Comparison of ENCODE assay signal across 10 cellular contexts in the genomic region with DNA sequence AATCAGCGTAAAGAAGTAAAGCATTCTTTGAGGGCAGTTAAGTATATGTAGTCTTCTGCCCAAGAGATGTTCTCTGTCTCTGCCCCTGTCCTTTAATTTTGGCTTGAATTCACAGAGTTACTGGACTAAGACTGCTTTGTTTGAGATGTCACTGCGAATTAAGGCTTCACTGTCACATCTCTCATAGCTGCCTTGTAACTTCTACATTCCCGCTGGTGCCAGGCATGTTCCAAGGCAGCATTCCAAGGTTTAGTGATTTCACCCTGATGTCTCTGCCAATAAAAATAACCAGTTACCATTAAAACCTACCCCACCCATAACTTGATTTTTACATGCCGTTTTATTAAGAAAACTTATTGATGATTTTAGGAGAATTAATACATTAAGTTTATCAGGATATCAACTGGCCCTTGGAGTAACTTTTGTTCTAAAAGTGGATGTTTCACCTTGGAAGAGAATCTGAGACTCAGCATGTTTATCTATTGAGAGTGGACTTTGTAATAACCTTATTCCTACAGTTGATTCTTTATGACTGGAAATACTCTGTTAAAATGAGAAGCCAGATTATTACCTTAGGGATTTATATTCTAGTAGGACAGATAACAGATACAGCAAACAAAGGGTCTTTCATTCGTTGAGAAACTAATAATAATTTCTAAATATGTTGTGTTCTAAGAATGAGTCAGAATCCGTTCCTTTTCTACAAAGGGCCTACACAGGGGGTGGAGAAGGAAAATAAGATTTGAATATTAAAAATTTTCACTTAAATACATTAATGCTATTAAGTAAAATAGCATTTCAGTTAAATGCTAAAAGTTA.
DNase-seq lines count a peak whose midpoint lies in the region; ATAC-seq and TF ChIP-seq lines count a peak whose summit lies in the region.
"Had no signal": no experiment of that assay in that cellular context is flagged by ENCODE, and none has a peak within 500 bp of the region (broad histone marks: within the 10 kb centered on the region; RNA-seq: fewer than 3 reads in every experiment).

No MANE protein-coding gene starts in this region.

- H3K27me3 ChIP-seq in body of pancreas, result no peaks in the 10 kb centered on the region
- H3K27me3 ChIP-seq in heart right ventricle, result no peaks in the 10 kb centered on the region
- H3K27me3 ChIP-seq in skeletal muscle satellite cell (ENCODE audit: control insufficient read depth, insufficient read depth, low read length), result no peaks in the 10 kb centered on the region
- H3K27me3 ChIP-seq in left lung, result no peaks in the 10 kb centered on the region
- H3K27me3 ChIP-seq in CD8-positive, alpha-beta memory T cell (ENCODE audit: insufficient read depth, low read length, poor library complexity, severe bottlenecking), result no peaks in the 10 kb centered on the region

- POLR2A ChIA-PET in CD8-positive, alpha-beta memory T cell (lab: Charles Lee), result no interaction called here

- TF ChIP-seq CTCF in HFFc6 (IDR thresholded peaks at IDR 0.05) (no peak), body of pancreas (IDR thresholded peaks at IDR 0.05) (no peak), heart right ventricle (IDR thresholded peaks at IDR 0.05) (no peak), left lung (IDR thresholded peaks at IDR 0.05) (no peak)

- no peak overlapping the region for H3K9ac ChIP-seq in skeletal muscle satellite cell (ENCODE audit: low read depth, low read length)

- no peaks in the 10 kb centered on the region; the same call in 1 of the 2 replicates for H3K27me3 Mint-ChIP-seq in HFFc6 (ENCODE audit: insufficient read depth)
- H3K27me3 Mint-ChIP-seq in CD8-positive, alpha-beta memory T cell, result no peaks in the 10 kb centered on the region

- H3K36me3 ChIP-seq in body of pancreas (replicated peaks in 1 of 2; ENCODE audit: insufficient read depth in 1 of 2, low read depth in 2 of 2) (no peaks in the 10 kb centered on the region), heart right ventricle (no peaks in the 10 kb centered on the region), skeletal muscle satellite cell (ENCODE audit: insufficient read depth, low read length) (no peaks in the 10 kb centered on the region), left lung (no peaks in the 10 kb centered on the region)
- H3K36me3 ChIP-seq in CD8-positive, alpha-beta memory T cell (ENCODE audit: insufficient read depth, low read length), result no peaks in the 10 kb centered on the region

- H3K4me3 Mint-ChIP-seq in HFFc6, result no peak overlapping the region
- no peak overlapping the region for H3K4me3 Mint-ChIP-seq in CD8-positive, alpha-beta memory T cell

- intact Hi-C loops in body of pancreas (cut with DNase I) (no loop called here), heart right ventricle (cut with DNase I) (no loop called here), left lung (cut with DNase I) (no loop called here)

- 33 to 36% methylated on average over 6 of the region's 6 CpGs for WGBS in body of pancreas, 2 donors
- WGBS in heart right ventricle, 2 donors, result 37 to 49% methylated on average over 6 of the region's 6 CpGs

- ATAC-seq in body of pancreas, result peak; percentile 18
- ATAC-seq in heart right ventricle, result peak in 5 of 8 donors; percentile 33 to 73 (median 52)
- ATAC-seq in left lung, result no peak

- H3K4me1 Mint-ChIP-seq in HFFc6 (ENCODE audit: low read depth), result peaks cover 31% of the 10 kb centered on the region
- H3K4me1 Mint-ChIP-seq in CD8-positive, alpha-beta memory T cell, result peaks cover 3 to 8% (median 5%) of the 10 kb centered on the region in 3 donors

- DNase-seq in HFFc6 (peak; percentile 5), body of pancreas (peak in 1 of 4 donors; percentile 16), heart right ventricle (peak in 1 of 2 donors; percentile 16), left lung (no peak), NCI-H1694 treated with DMSO at 0.1 percent for 48 hours (lab: John Stamatoyannopoulos, UW) (no peak)
- no peak for DNase-seq in stimulated activated CD4-positive, alpha-beta T cell treated with anti-CD3 and anti-CD28 coated beads, Interleukin-1b, Interleukin-23, amount 100 ng/mL, for 48 hours
- DNase-seq in CD8-positive, alpha-beta memory T cell, result no peak
- DNase-seq: Calu3, erythroblast had no signal

- H3K4me2 ChIP-seq in skeletal muscle satellite cell (ENCODE audit: low read length), result peak overlapping the region; percentile 72

- H3K27ac ChIP-seq in body of pancreas, result no peak overlapping the region
- peak overlapping the region in 5 of 10 donors; percentile 3 to 33 (median 20) for H3K27ac ChIP-seq in heart right ventricle
- H3K27ac ChIP-seq in left lung, result no peak overlapping the region
- no peak overlapping the region for H3K27ac ChIP-seq in CD8-positive, alpha-beta memory T cell (ENCODE audit: low read depth, low read length)

- TF ChIP-seq POLR2A in body of pancreas (IDR thresholded peaks at IDR 0.05), result no peak

- H3K9me3 ChIP-seq in body of pancreas (no peaks in the 10 kb centered on the region), heart right ventricle (no peaks in the 10 kb centered on the region), skeletal muscle satellite cell (replicated peaks; ENCODE audit: low read length) (no peaks in the 10 kb centered on the region), left lung (no peaks in the 10 kb centered on the region)
- no peaks in the 10 kb centered on the region for H3K9me3 ChIP-seq in CD8-positive, alpha-beta memory T cell (ENCODE audit: low read length)

- CTCF ChIA-PET in CD8-positive, alpha-beta memory T cell (lab: Charles Lee), result no interaction called here

- H3K27ac Mint-ChIP-seq in HFFc6, result no peak overlapping the region; the same call in 1 of the 2 replicates
- H3K27ac Mint-ChIP-seq in CD8-positive, alpha-beta memory T cell, result no peak overlapping the region

- peaks cover 11% of the 10 kb centered on the region for H3K4me1 ChIP-seq in body of pancreas
- peaks cover 3 to 33% (median 20%) of the 10 kb centered on the region in 9 donors for H3K4me1 ChIP-seq in heart right ventricle
- peaks cover 22% of the 10 kb centered on the region for H3K4me1 ChIP-seq in skeletal muscle satellite cell (ENCODE audit: control insufficient read depth, insufficient read depth, low read length)
- H3K4me1 ChIP-seq in left lung, result no peaks in the 10 kb centered on the region
- H3K4me1 ChIP-seq in CD8-positive, alpha-beta memory T cell (ENCODE audit: insufficient read depth, low read length), result no peaks in the 10 kb centered on the region

- no peaks in the 10 kb centered on the region for H3K36me3 Mint-ChIP-seq in HFFc6 (ENCODE audit: low read depth)
- H3K36me3 Mint-ChIP-seq in CD8-positive, alpha-beta memory T cell, result peaks cover 0 to 5% (median 4%) of the 10 kb centered on the region in 3 donors

- no peaks in the 10 kb centered on the region for H3K9me3 Mint-ChIP-seq in HFFc6
- H3K9me3 Mint-ChIP-seq in CD8-positive, alpha-beta memory T cell, result no peaks in the 10 kb centered on the region

- H3K4me3 ChIP-seq in body of pancreas (no peak overlapping the region), heart right ventricle (no peak overlapping the region), skeletal muscle satellite cell (ENCODE audit: low read length) (peak overlapping the region; percentile 18), left lung (no peak overlapping the region)
- H3K4me3 ChIP-seq in CD8-positive, alpha-beta memory T cell (ENCODE audit: low read length), result no peak overlapping the region
